ENCODE assay signal across 16 cellular contexts in the genomic region with DNA sequence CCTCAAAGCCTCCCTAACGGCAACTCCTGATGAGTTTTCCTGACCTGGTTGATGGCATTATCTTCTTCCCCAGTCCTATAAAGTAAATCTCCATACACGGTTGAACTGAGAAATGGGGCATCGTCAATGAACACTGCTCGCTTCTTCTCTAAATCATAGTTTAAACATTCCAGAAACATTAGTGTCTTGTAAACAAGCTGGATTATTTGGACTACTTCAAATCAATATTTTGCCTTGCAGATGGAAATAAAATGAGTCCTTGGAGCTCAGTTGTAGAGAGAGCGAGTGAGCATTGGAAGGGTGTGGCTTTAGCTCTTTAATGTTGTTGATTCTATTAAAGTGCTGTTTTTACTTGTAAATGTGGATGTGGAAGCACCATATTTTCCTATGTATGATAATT. TPM values are rescaled to one million over a fixed set of nuclear protein-coding genes. Genes with fewer than 3 reads are reported as not detected.
DNase-seq lines count a peak whose midpoint lies in the region; ATAC-seq and TF ChIP-seq lines count a peak whose summit lies in the region.
"Had no signal": no experiment of that assay in that cellular context is flagged by ENCODE, and none has a peak within 500 bp of the region (broad histone marks: within the 10 kb centered on the region; RNA-seq: fewer than 3 reads in every experiment).

No MANE protein-coding gene starts in this region.

- no peak for DNase-seq in activated naive CD8-positive, alpha-beta T cell treated with anti-CD3 and anti-CD28 coated beads for 36 hours
- peak; percentile 83 for DNase-seq in fibroblast of villous mesenchyme (ENCODE audit: low read depth)
- no peak for DNase-seq in kidney glomerular epithelial cell (lab: John Stamatoyannopoulos, UW)
- DNase-seq in lower leg skin (ENCODE audit: low spot score in 2 of 2): no peak
- DNase-seq: COR-L47, NCI-H1092, NCI-H345, Peyer's patch, SHP77 had no signal

- H3K4me3 ChIP-seq in WI38 (ENCODE audit: low read depth, low read length): 0 out of 2 replicates have a peak overlapping the region, but pooled peaks have one; percentile 15
- no peak overlapping the region for H3K4me3 ChIP-seq in fibroblast of villous mesenchyme (ENCODE audit: low read depth, low read length)
- H3K4me3 ChIP-seq in urinary bladder (ENCODE audit: low read depth, low read length): no peak overlapping the region
- H3K4me3 ChIP-seq in lower leg skin (ENCODE audit: low read depth, poor library complexity, severe bottlenecking): no peak overlapping the region
- H3K4me3 ChIP-seq: Peyer's patch had no signal

- intact Hi-C loops in lower leg skin (cut with DNase I; ENCODE audit: low total_unique reads): no loop called here

- peak overlapping the region; percentile 29 for H3K27ac ChIP-seq in urinary bladder (ENCODE audit: low read depth)
- H3K27ac ChIP-seq: 22Rv1, C4-2B had no signal

- TF ChIP-seq CTCF in WI38 (IDR thresholded peaks at IDR 0.05; ENCODE audit: low read depth, low read length) (no peak), fibroblast of villous mesenchyme (IDR thresholded peaks at IDR 0.05; ENCODE audit: insufficient read depth, low read depth, low read length) (no peak), lower leg skin (IDR thresholded peaks at IDR 0.05) (no peak)

- ATAC-seq in GM21529 (IDR thresholded peaks at IDR 0.05; ENCODE audit: unreplicated experiment): no peak

- H3K27me3 Mint-ChIP-seq in activated naive CD8-positive, alpha-beta T cell: no peaks in the 10 kb centered on the region
- H3K27me3 Mint-ChIP-seq in activated naive CD8-positive, alpha-beta T cell treated with anti-CD3 and anti-CD28 coated beads for 36 hours: no peaks in the 10 kb centered on the region

- TF ChIP-seq POLR2A in lower leg skin (IDR thresholded peaks at IDR 0.05): no peak

- H3K4me1 Mint-ChIP-seq in activated naive CD8-positive, alpha-beta T cell (ENCODE audit: low read depth): peaks cover 3% of the 10 kb centered on the region
- peaks cover 5% of the 10 kb centered on the region for H3K4me1 Mint-ChIP-seq in activated naive CD8-positive, alpha-beta T cell treated with anti-CD3 and anti-CD28 coated beads for 36 hours

- H3K36me3 Mint-ChIP-seq in activated naive CD8-positive, alpha-beta T cell: peaks cover 20% of the 10 kb centered on the region
- peaks cover 12% of the 10 kb centered on the region for H3K36me3 Mint-ChIP-seq in activated naive CD8-positive, alpha-beta T cell treated with anti-CD3 and anti-CD28 coated beads for 36 hours

- H3K27ac Mint-ChIP-seq in activated naive CD8-positive, alpha-beta T cell: peak overlapping the region; percentile 54
- no peak overlapping the region for H3K27ac Mint-ChIP-seq in activated naive CD8-positive, alpha-beta T cell treated with anti-CD3 and anti-CD28 coated beads for 36 hours

- H3K9me3 Mint-ChIP-seq in activated naive CD8-positive, alpha-beta T cell (ENCODE audit: low read depth): no peaks in the 10 kb centered on the region
- no peaks in the 10 kb centered on the region for H3K9me3 Mint-ChIP-seq in activated naive CD8-positive, alpha-beta T cell treated with anti-CD3 and anti-CD28 coated beads for 36 hours

- H3K4me1 ChIP-seq in urinary bladder (ENCODE audit: insufficient read depth): peaks cover 2% of the 10 kb centered on the region
- H3K4me1 ChIP-seq: Peyer's patch had no signal

- WGBS in urinary bladder: 50% methylated on average over 5 of the region's 5 CpGs
- WGBS in lower leg skin, 2 donors: 79% methylated on average over 5 of the region's 5 CpGs

- peaks cover 3% of the 10 kb centered on the region for H3K36me3 ChIP-seq in urinary bladder (ENCODE audit: insufficient read depth)

- no peak overlapping the region for H3K4me3 Mint-ChIP-seq in activated naive CD8-positive, alpha-beta T cell
- no peak overlapping the region for H3K4me3 Mint-ChIP-seq in activated naive CD8-positive, alpha-beta T cell treated with anti-CD3 and anti-CD28 coated beads for 36 hours

RNA-seq across cellular contexts. Expression of a gene that starts 18.3 kb away (rescaled TPM):
- total RNA-seq in activated naive CD8-positive, alpha-beta T cell treated with anti-CD3 and anti-CD28 coated beads for 36 hours: 10 to 100 TPM; 32.1 to 32.7 TPM
- 48.3 and 63.9 TPM in 2 replicates for total RNA-seq in fibroblast of villous mesenchyme
- 41.3 TPM for total RNA-seq in urinary bladder
- polyA plus RNA-seq in urinary bladder: 42.2 TPM
- total RNA-seq in lower leg skin: 10 to 100 TPM; 27.5 to 47.4 (median 30.5) TPM

RNA-seq across cellular contexts. Expression of a gene that starts 29.5 kb away (rescaled TPM):
- 10 to 100 TPM; 55.1 to 58.4 TPM for total RNA-seq in activated naive CD8-positive, alpha-beta T cell treated with anti-CD3 and anti-CD28 coated beads for 36 hours
- total RNA-seq in fibroblast of villous mesenchyme: 25.4 and 55.3 TPM in 2 replicates
- 29.3 TPM for total RNA-seq in urinary bladder
- polyA plus RNA-seq in urinary bladder: 17.7 TPM
- total RNA-seq in lower leg skin: 1 to 10 TPM; 2.2 to 9.3 (median 7.3) TPM

RNA-seq across cellular contexts. Expression of a gene that starts 50.4 kb away (rescaled TPM):
- under 1 TPM; 0.18 to 0.39 TPM for total RNA-seq in activated naive CD8-positive, alpha-beta T cell treated with anti-CD3 and anti-CD28 coated beads for 36 hours
- total RNA-seq in fibroblast of villous mesenchyme (under 0.01 TPM in 2 replicates), urinary bladder (67.1 TPM), lower leg skin (10 to 100 TPM in 1 of 4 donors, 1 to 10 TPM in 3; 2.1 to 18.5 (median 2.7) TPM)
- 107 TPM for polyA plus RNA-seq in urinary bladder
- total RNA-seq: HT-29 had no signal
